ENCODE assay signal across 17 cellular contexts in genomic region chr12:125518074-125518473, GRCh38.
DNase-seq lines count a peak whose midpoint lies in the region; ATAC-seq and TF ChIP-seq lines count a peak whose summit lies in the region.
"Had no signal": no experiment of that assay in that cellular context is flagged by ENCODE, and none has a peak within 500 bp of the region (broad histone marks: within the 10 kb centered on the region; RNA-seq: fewer than 3 reads in every experiment).

No MANE protein-coding gene starts in this region.

- TF ChIP-seq CTCF in NB4 (IDR thresholded peaks at IDR 0.05; ENCODE audit: low read depth, low read length) (no peak), nephron progenitor cell (IDR thresholded peaks at IDR 0.05) (no peak), SK-N-SH (IDR thresholded peaks at IDR 0.05) (no peak)

- H3K4me2 ChIP-seq in SK-N-SH, result no peak overlapping the region
- H3K4me2 ChIP-seq: PC-9 had no signal

- no peak overlapping the region for H3K27ac ChIP-seq in SK-N-SH (ENCODE audit: low read depth in 2 of 2, low read length in 1 of 2)
- H3K27ac ChIP-seq: PC-9, WERI-Rb-1 had no signal

- no peaks in the 10 kb centered on the region for H3K36me3 ChIP-seq in SK-N-SH (replicated peaks in 1 of 2; ENCODE audit: control insufficient read depth in 1 of 2, insufficient read depth in 2 of 2, low read length in 1 of 2)
- H3K36me3 ChIP-seq: WERI-Rb-1 had no signal

- POLR2A ChIA-PET in SK-N-SH (lab: Yijun Ruan, JAX), result no interaction called here

- H3K9me3 ChIP-seq in SK-N-SH, result no peaks in the 10 kb centered on the region
- H3K9me3 ChIP-seq: Caco-2 had no signal

- WGBS in SK-N-SH (ENCODE audit: low lambda C conversion rate), result 0% methylated on average over 2 of the region's 2 CpGs

- no peaks in the 10 kb centered on the region for H3K79me2 ChIP-seq in SK-N-SH (ENCODE audit: insufficient read depth)

- no peaks in the 10 kb centered on the region for H3K9me2 ChIP-seq in SK-N-SH

- H3K9me3 Mint-ChIP-seq in nephron progenitor cell, result peaks cover 10% of the 10 kb centered on the region
- peaks cover 3% of the 10 kb centered on the region for H3K9me3 Mint-ChIP-seq in stimulated activated effector memory CD8-positive, alpha-beta T cell treated with anti-CD3 and anti-CD28 coated beads, Interleukin-12 subunit alpha, Interleukin-12 subunit beta, amount 100 ng/mL, for 72 hours

- H3K4me1 Mint-ChIP-seq in nephron progenitor cell, result no peaks in the 10 kb centered on the region
- no peaks in the 10 kb centered on the region for H3K4me1 Mint-ChIP-seq in stimulated activated effector memory CD8-positive, alpha-beta T cell treated with anti-CD3 and anti-CD28 coated beads, Interleukin-12 subunit alpha, Interleukin-12 subunit beta, amount 100 ng/mL, for 72 hours
- H3K4me1 Mint-ChIP-seq: activated CD4-positive, alpha-beta memory T cell treated with anti-CD3 and anti-CD28 coated beads, Interleukin-2, amount 10 ng/mL, durations not matched to agents 7 days and 5 days had no signal

- H3K4me3 Mint-ChIP-seq in nephron progenitor cell, result no peak overlapping the region
- no peak overlapping the region for H3K4me3 Mint-ChIP-seq in stimulated activated effector memory CD8-positive, alpha-beta T cell treated with anti-CD3 and anti-CD28 coated beads, Interleukin-12 subunit alpha, Interleukin-12 subunit beta, amount 100 ng/mL, for 72 hours
- H3K4me3 Mint-ChIP-seq: activated CD4-positive, alpha-beta memory T cell treated with anti-CD3 and anti-CD28 coated beads, Interleukin-2, amount 10 ng/mL, durations not matched to agents 7 days and 5 days; memory B cell had no signal

- H3K27me3 Mint-ChIP-seq in nephron progenitor cell (ENCODE audit: low read depth, poor library complexity), result peaks cover 2% of the 10 kb centered on the region
- H3K27me3 Mint-ChIP-seq: activated CD4-positive, alpha-beta memory T cell treated with anti-CD3 and anti-CD28 coated beads, Interleukin-2, amount 10 ng/mL, durations not matched to agents 7 days and 5 days had no signal

- H3K9ac ChIP-seq in SK-N-SH, result no peak overlapping the region

- H3K4me3 ChIP-seq in NB4 (ENCODE audit: low read depth, low read length) (no peak overlapping the region), SK-N-SH (ENCODE audit: low read depth in 2 of 2, low read length in 1 of 2) (no peak overlapping the region)
- H3K4me3 ChIP-seq: PC-9 had no signal

- H3K36me3 Mint-ChIP-seq in nephron progenitor cell (ENCODE audit: low read depth), result no peaks in the 10 kb centered on the region
- H3K36me3 Mint-ChIP-seq in stimulated activated effector memory CD8-positive, alpha-beta T cell treated with anti-CD3 and anti-CD28 coated beads, Interleukin-12 subunit alpha, Interleukin-12 subunit beta, amount 100 ng/mL, for 72 hours, result no peaks in the 10 kb centered on the region
- H3K36me3 Mint-ChIP-seq: memory B cell had no signal

- no peaks in the 10 kb centered on the region for H3K27me3 ChIP-seq in SK-N-SH (ENCODE audit: insufficient read depth)

- H3K27ac Mint-ChIP-seq in nephron progenitor cell, result no peak overlapping the region
- no peak overlapping the region for H3K27ac Mint-ChIP-seq in stimulated activated effector memory CD8-positive, alpha-beta T cell treated with anti-CD3 and anti-CD28 coated beads, Interleukin-12 subunit alpha, Interleukin-12 subunit beta, amount 100 ng/mL, for 72 hours
- H3K27ac Mint-ChIP-seq: activated CD4-positive, alpha-beta memory T cell treated with anti-CD3 and anti-CD28 coated beads, Interleukin-2, amount 10 ng/mL, durations not matched to agents 7 days and 5 days; memory B cell had no signal

- DNase-seq in ELF-1 (ENCODE audit: low read depth, low spot score) (peak; percentile 15), NB4 (ENCODE audit: low read depth) (peak; percentile 53), ecto neural progenitor cell (ENCODE audit: low spot score) (peak; percentile 71), nephron progenitor cell (peak; percentile 67), SK-N-SH (no peak)
- no peak for DNase-seq in stimulated activated effector memory CD8-positive, alpha-beta T cell treated with anti-CD3 and anti-CD28 coated beads, Interleukin-12 subunit alpha, Interleukin-12 subunit beta, amount 100 ng/mL, for 72 hours (ENCODE audit: low spot score in 2 of 2)
- DNase-seq: activated CD4-positive, alpha-beta memory T cell treated with anti-CD3 and anti-CD28 coated beads, Interleukin-2, amount 10 ng/mL, durations not matched to agents 7 days and 5 days; activated T-cell treated with anti-CD3 and anti-CD28 coated beads, Interleukin-2, amount 50 U/mL, for 48 hours; GDM1; NCI-H1092; PC-9; retina; WERI-Rb-1 had no signal

- no peak for TF ChIP-seq RAD21 in SK-N-SH (IDR thresholded peaks at IDR 0.05; ENCODE audit: low read length)

- no peak for TF ChIP-seq POLR2A in NB4 (IDR thresholded peaks at IDR 0.05; ENCODE audit: extremely low read depth, insufficient read length)

- CTCF ChIA-PET in SK-N-SH (lab: Yijun Ruan, JAX), result no interaction called here

- ATAC-seq in GM18861 (IDR thresholded peaks at IDR 0.05; ENCODE audit: unreplicated experiment) (no peak), HG03354 (IDR thresholded peaks at IDR 0.05; ENCODE audit: poor library complexity, severe bottlenecking, unreplicated experiment) (no peak)
- no peak for ATAC-seq in stimulated activated effector memory CD8-positive, alpha-beta T cell treated with anti-CD3 and anti-CD28 coated beads, Interleukin-12 subunit alpha, Interleukin-12 subunit beta, amount 100 ng/mL, for 72 hours

- H4K20me1 ChIP-seq in SK-N-SH (ENCODE audit: insufficient read depth), result no peaks in the 10 kb centered on the region

- no peak for TF ChIP-seq EP300 in SK-N-SH (IDR thresholded peaks at IDR 0.05; ENCODE audit: borderline replicate concordance in 1 of 2, low read depth in 1 of 2, low read length in 1 of 2)

- H2AFZ ChIP-seq in SK-N-SH (ENCODE audit: low read depth), result no peak overlapping the region
- H2AFZ ChIP-seq: PC-9 had no signal

- H3F3A ChIP-seq in SK-N-SH (replicated peaks; ENCODE audit: insufficient read depth), result no peaks in the 10 kb centered on the region

- no peaks in the 10 kb centered on the region for H3K4me1 ChIP-seq in SK-N-SH (ENCODE audit: control insufficient read depth in 1 of 2, insufficient read depth in 2 of 2, low read depth in 1 of 2, low read length in 1 of 2)

TF ChIP-seq in SK-N-SH, 30 proteins besides CTCF, POLR2A, EP300 and RAD21:
- no peak for TF ChIP-seq SMC3 (IDR thresholded peaks at IDR 0.05; ENCODE audit: low read depth, low read length)

Comparison
In these comparisons a context has a peak if more than half of its experiments do, and no peak if none do; other contexts are left out.
1. DNase-seq: peak in ELF-1 (single experiment), NB4 (single experiment), ecto neural progenitor cell (single experiment) and nephron progenitor cell (single experiment); none in stimulated activated effector memory CD8-positive, alpha-beta T cell treated with anti-CD3 and anti-CD28 coated beads, Interleukin-12 subunit alpha, Interleukin-12 subunit beta, amount 100 ng/mL, for 72 hours (0 of 2) and SK-N-SH (single experiment).